Comparison of ENCODE assay signal across 7 cellular contexts in the genomic region with DNA sequence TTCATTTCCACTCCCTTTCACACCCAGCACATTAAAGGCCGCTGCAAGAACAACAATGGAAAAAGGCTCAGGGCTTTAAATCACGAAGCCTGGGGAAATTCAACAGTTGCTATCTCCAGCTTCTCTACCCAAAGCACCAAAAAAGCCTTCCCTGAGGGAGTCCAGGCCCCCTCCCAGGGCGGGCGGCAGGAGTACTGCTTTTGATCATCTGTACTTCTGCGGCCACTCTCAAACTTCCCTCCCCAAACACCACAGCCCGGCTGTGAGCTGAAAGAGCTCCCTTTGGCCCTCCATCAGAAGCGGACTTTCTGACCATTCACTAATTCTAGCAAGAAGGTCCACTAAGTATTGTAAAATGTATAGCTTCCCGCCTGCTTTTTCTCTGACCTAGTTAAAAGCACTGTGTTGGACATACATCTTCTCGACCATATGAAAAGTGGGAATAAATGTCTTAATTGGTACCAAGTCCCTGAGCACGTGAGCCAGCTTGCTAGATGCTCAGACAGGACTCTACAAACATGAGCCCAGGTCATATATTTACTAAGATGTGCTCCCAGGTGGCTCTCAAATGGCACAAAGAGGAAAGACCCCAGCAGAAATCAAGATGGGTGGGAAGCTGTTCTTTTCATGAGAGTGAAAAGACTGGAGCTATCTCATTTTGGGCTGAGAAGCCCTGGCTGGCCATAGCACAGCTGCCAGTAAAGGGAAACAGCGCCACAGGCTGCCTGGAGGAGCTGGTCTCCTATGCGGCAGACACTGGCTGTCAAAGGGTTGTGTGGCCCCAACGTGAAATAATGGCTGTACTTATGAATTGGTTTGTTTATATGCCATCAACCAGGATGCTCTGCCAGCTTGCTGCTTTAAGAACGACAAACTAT. TPM values are rescaled to one million over a fixed set of nuclear protein-coding genes. Genes with fewer than 3 reads are reported as not detected.
A peak's percentile ranks its signal among the peaks of the same experiment; 100 is the strongest.
DNase-seq lines count a peak whose midpoint lies in the region; ATAC-seq and TF ChIP-seq lines count a peak whose summit lies in the region.

No MANE protein-coding gene starts in this region.

- H3K27me3 ChIP-seq in MM.1S (replicated peaks; ENCODE audit: insufficient read depth, low read length) (no peaks in the 10 kb centered on the region), mucosa of rectum (ENCODE audit: control insufficient read depth in 2 of 2, insufficient read depth in 2 of 2, low read length in 2 of 2) (no peaks in the 10 kb centered on the region), colonic mucosa (no peaks in the 10 kb centered on the region)

- H3K36me3 ChIP-seq in MM.1S (replicated peaks; ENCODE audit: insufficient read depth, low read length) (no peaks in the 10 kb centered on the region), mucosa of rectum (ENCODE audit: control insufficient read depth in 2 of 2, insufficient read depth in 2 of 2, low read length in 2 of 2) (no peaks in the 10 kb centered on the region), colonic mucosa (no peaks in the 10 kb centered on the region)

- H3K9me2 ChIP-seq in MM.1S (replicated peaks; ENCODE audit: insufficient read depth, low read length) = no peaks in the 10 kb centered on the region

- H2AFZ ChIP-seq in MM.1S (ENCODE audit: low read length) = no peak overlapping the region

- H3K9ac ChIP-seq in MM.1S (ENCODE audit: low read length) (no peak overlapping the region), mucosa of rectum (ENCODE audit: low read depth in 1 of 2, low read length in 2 of 2) (no peak overlapping the region), colonic mucosa (ENCODE audit: low read depth in 2 of 2, low read length in 2 of 2) (no peak overlapping the region)

- H3K79me2 ChIP-seq in MM.1S (ENCODE audit: low read length) = no peaks in the 10 kb centered on the region

- H3K4me3 ChIP-seq in MM.1S (ENCODE audit: low read length) (peak overlapping the region; percentile 10; the same call in 1 of the 2 replicates), mucosa of rectum (ENCODE audit: low read length in 2 of 2) (no peak overlapping the region), colonic mucosa (no peak overlapping the region)

- H3F3A ChIP-seq in MM.1S (ENCODE audit: insufficient read depth, low read length) = 0 out of 2 replicates have a peak, but pooled peaks cover 6% of the 10 kb centered on the region

- no peaks in the 10 kb centered on the region for H4K20me1 ChIP-seq in MM.1S (ENCODE audit: insufficient read depth, low read length)

- H3K4me1 ChIP-seq in MM.1S (ENCODE audit: low read length) (peaks cover 22% of the 10 kb centered on the region), mucosa of rectum (ENCODE audit: control insufficient read depth in 2 of 2, insufficient read depth in 2 of 2, low read length in 2 of 2) (peaks cover 4 to 8% of the 10 kb centered on the region in 2 donors), colonic mucosa (no peaks in the 10 kb centered on the region)

- H3K4me2 ChIP-seq in MM.1S (ENCODE audit: low read depth, low read length) = peak overlapping the region; percentile 75

- no peaks in the 10 kb centered on the region for H3K9me3 ChIP-seq in MM.1S (replicated peaks; ENCODE audit: insufficient read depth, low read length)
- no peaks in the 10 kb centered on the region for H3K9me3 ChIP-seq in mucosa of rectum (ENCODE audit: control insufficient read depth in 2 of 2, low read length in 2 of 2)
- H3K9me3 ChIP-seq in colonic mucosa = no peaks in the 10 kb centered on the region

- ATAC-seq in GM18520 (IDR thresholded peaks at IDR 0.05; ENCODE audit: unreplicated experiment) (peak; percentile 8), GM21737 (IDR thresholded peaks at IDR 0.05; ENCODE audit: unreplicated experiment) (peak; percentile 15)

- no peak for TF ChIP-seq CTCF in MM.1S (IDR thresholded peaks at IDR 0.05; ENCODE audit: low read length)
- TF ChIP-seq CTCF in colonic mucosa (IDR thresholded peaks at IDR 0.05) = no peak

- intact Hi-C loops in colonic mucosa (cut with DNase I) = no loop called here

- peak overlapping the region; percentile 45; the same call in 1 of the 2 replicates for H3K27ac ChIP-seq in MM.1S (ENCODE audit: low read length)
- peak overlapping the region; percentile 5 to 53 for H3K27ac ChIP-seq in mucosa of rectum (ENCODE audit: low read depth in 2 of 2, low read length in 2 of 2)
- H3K27ac ChIP-seq in colonic mucosa = no peak overlapping the region

- DNase-seq in MM.1S (no peak), kidney tubule cell (ENCODE audit: low spot score) (no peak), dermis blood vessel endothelial cell (no peak), colonic mucosa (no peak)

RNA-seq across cellular contexts. Expression of a gene that starts 58.6 kb away (rescaled TPM):
- total RNA-seq in dermis blood vessel endothelial cell = 40.1 and 41.7 TPM in 2 replicates
- total RNA-seq in colonic mucosa = 1 to 10 TPM; 6.9 to 7.6 TPM
